Comparison of ENCODE assay signal across 8 cellular contexts in the genomic region with DNA sequence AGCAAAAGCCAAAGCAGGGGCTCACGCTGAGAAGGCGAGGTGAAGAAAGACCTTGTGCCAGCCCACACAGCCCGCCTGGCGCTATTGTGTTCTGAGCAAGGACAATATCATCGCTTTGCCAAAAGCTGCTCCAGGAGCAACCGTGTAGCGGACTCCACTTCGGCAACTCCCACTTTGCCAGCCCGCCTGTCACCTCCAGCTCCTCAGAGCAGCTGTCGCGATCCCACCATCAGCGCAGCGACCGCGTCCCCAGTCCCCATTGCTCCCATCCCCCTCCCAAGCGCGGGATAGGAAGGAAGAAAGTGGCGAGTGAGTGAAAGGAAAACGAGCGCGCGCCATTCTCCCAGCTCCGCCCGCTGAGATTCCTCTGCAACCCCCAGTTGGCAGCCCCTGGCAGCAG. TPM values are rescaled to one million over a fixed set of nuclear protein-coding genes. Genes with fewer than 3 reads are reported as not detected.
DNase-seq lines count a peak whose midpoint lies in the region; ATAC-seq and TF ChIP-seq lines count a peak whose summit lies in the region.

No MANE protein-coding gene starts in this region.

- H3K9ac ChIP-seq in OCI-LY3 (ENCODE audit: low read length), result peak overlapping the region; percentile 74

- 2% methylated on average over 13 of the region's 24 CpGs for WGBS in prostate gland

- intact Hi-C loops in prostate gland (cut with DNase I), result no loop called here

- DNase-seq in AG04449 (ENCODE audit: low read depth, low spot score), result no peak
- peak; percentile 1 for DNase-seq in amniotic epithelial cell (ENCODE audit: low read depth)
- peak; percentile 16 for DNase-seq in hepatic stellate cell (ENCODE audit: low spot score)
- DNase-seq in prostate gland (ENCODE audit: low spot score), result peak; percentile 5
- DNase-seq in NCI-H1436 treated with DMSO at 0.1 percent for 48 hours (lab: John Stamatoyannopoulos, UW), result no peak
- DNase-seq in GF-D8 (lab: John Stamatoyannopoulos, UW), result no peak

- no peaks in the 10 kb centered on the region for H3K36me3 ChIP-seq in OCI-LY3 (replicated peaks; ENCODE audit: low read depth, low read length)
- no peaks in the 10 kb centered on the region for H3K36me3 ChIP-seq in prostate gland

- POLR2A ChIA-PET in AG04449 (lab: Yijun Ruan, JAX), result no interaction called here

- no peak for TF ChIP-seq CTCF in AG04449 (IDR thresholded peaks at IDR 0.05; ENCODE audit: insufficient read depth, low read length, missing control alignments)
- TF ChIP-seq CTCF in OCI-LY3 (IDR thresholded peaks at IDR 0.05; ENCODE audit: low read depth, low read length), result no peak
- TF ChIP-seq CTCF in prostate gland (IDR thresholded peaks at IDR 0.05), result no peak

- H3K4me2 ChIP-seq in OCI-LY3 (ENCODE audit: low read length), result peak overlapping the region; percentile 95

- H2AFZ ChIP-seq in OCI-LY3 (ENCODE audit: low read depth, low read length), result peak overlapping the region; percentile 98

- H3K79me2 ChIP-seq in OCI-LY3 (ENCODE audit: low read length), result no peaks in the 10 kb centered on the region

- H4K20me1 ChIP-seq in OCI-LY3 (ENCODE audit: insufficient read depth, low read length), result no peaks in the 10 kb centered on the region

- peak; percentile 37 for ATAC-seq in GM21528 (IDR thresholded peaks at IDR 0.05; ENCODE audit: low FRiP score, unreplicated experiment)

- H3K27me3 ChIP-seq in OCI-LY3 (ENCODE audit: low read depth, low read length) (no peaks in the 10 kb centered on the region), prostate gland (replicated peaks; ENCODE audit: insufficient read depth) (no peaks in the 10 kb centered on the region)

- H3K27ac ChIP-seq in OCI-LY3 (ENCODE audit: low read length), result no peak overlapping the region
- H3K27ac ChIP-seq in prostate gland, result peak overlapping the region; percentile 42 to 43

- H3K4me3 ChIP-seq in AG04449 (ENCODE audit: low read depth, low read length) (peak overlapping the region; percentile 70), OCI-LY3 (ENCODE audit: low read length) (peak overlapping the region; percentile 99), prostate gland (peak overlapping the region; percentile 38 to 43)

- CTCF ChIA-PET in AG04449 (lab: Yijun Ruan, JAX), result no interaction called here

- no peaks in the 10 kb centered on the region for H3K9me3 ChIP-seq in OCI-LY3 (ENCODE audit: insufficient read depth, low read length)
- H3K9me3 ChIP-seq in prostate gland, result no peaks in the 10 kb centered on the region

- TF ChIP-seq POLR2A in prostate gland (IDR thresholded peaks at IDR 0.05), result no peak

- no peaks in the 10 kb centered on the region for H3K4me1 ChIP-seq in OCI-LY3 (ENCODE audit: low read length)
- H3K4me1 ChIP-seq in prostate gland (replicated peaks), result no peaks in the 10 kb centered on the region

RNA-seq across cellular contexts. Expression of a gene that starts 0.8 kb away (rescaled TPM):
- 10 to 100 TPM in 1 of 2 donors, 1 to 10 TPM in 1; 8.2 to 16.7 TPM for total RNA-seq in prostate gland

RNA-seq across cellular contexts. Expression of a gene that starts 59.1 kb away (rescaled TPM):
- total RNA-seq in prostate gland, result 1 to 10 TPM; 1.5 to 2.9 TPM

Comparison
In these comparisons a context has a peak if more than half of its experiments do, and no peak if none do; other contexts are left out.
1. DNase-seq: peak in amniotic epithelial cell (single experiment), hepatic stellate cell (single experiment) and prostate gland (single experiment); none in AG04449 (single experiment), NCI-H1436 treated with DMSO at 0.1 percent for 48 hours (single experiment) and GF-D8 (single experiment).
2. H3K4me3 ChIP-seq: peak in every context shown above with its lines; median percentile 99 in OCI-LY3; 70 in AG04449; 40 in prostate gland.